Comparison of ENCODE assay signal across 1 cellular context in genomic region chr14:31256534-31257243, GRCh38.
TF ChIP-seq lines count a peak whose summit lies in the region.

No MANE protein-coding gene starts in this region.

TF ChIP-seq in HepG2, 621 proteins besides CTCF, POLR2A, EP300 and RAD21 (continued from another document and continues in another):
- TF ChIP-seq FUBP1 (CRISPR knock-in tag; IDR thresholded peaks at IDR 0.05; ENCODE audit: borderline replicate concordance) (peak; percentile 84; the same call in 1 of the 2 replicates), SOX13 (IDR thresholded peaks at IDR 0.05) (0 out of 2 replicates have a peak, but pooled peaks have one; percentile 11), SOX13 (CRISPR knock-in tag; conservative IDR thresholded peaks at IDR 0.05 in 1 of 2, IDR thresholded peaks at IDR 0.05 in 1 of 2) (no peak), HMGXB3 (CRISPR knock-in tag; IDR thresholded peaks at IDR 0.05; ENCODE audit: borderline replicate concordance) (no peak), DNMT1 (CRISPR knock-in tag; IDR thresholded peaks at IDR 0.05) (0 out of 2 replicates have a peak, but pooled peaks have one; percentile 24), ZNF280D (CRISPR knock-in tag; IDR thresholded peaks at IDR 0.05) (no peak), FOXC1 (CRISPR knock-in tag; IDR thresholded peaks at IDR 0.05; ENCODE audit: borderline replicate concordance) (peak; percentile 73), ZNF205 (CRISPR knock-in tag; IDR thresholded peaks at IDR 0.05) (peak; percentile 34; the same call in 1 of the 2 replicates), GABPB1 (CRISPR knock-in tag; IDR thresholded peaks at IDR 0.05) (no peak), HNRNPLL (IDR thresholded peaks at IDR 0.05; ENCODE audit: low read depth, low read length, poor library complexity, severe bottlenecking) (no peak), ATF1 (CRISPR knock-in tag; IDR thresholded peaks at IDR 0.05) (no peak), ZNF12 (CRISPR knock-in tag; IDR thresholded peaks at IDR 0.05) (0 out of 2 replicates have a peak, but pooled peaks have one; percentile 44), ZNF550 (CRISPR knock-in tag; IDR thresholded peaks at IDR 0.05; ENCODE audit: borderline replicate concordance) (peak; percentile 62; the same call in 1 of the 2 replicates), ZNF770 (CRISPR knock-in tag; IDR thresholded peaks at IDR 0.05) (peak; percentile 86; the same call in 1 of the 2 replicates), TBX3 (IDR thresholded peaks at IDR 0.05; ENCODE audit: borderline replicate concordance) (no peak), ETV5 (CRISPR knock-in tag; IDR thresholded peaks at IDR 0.05; ENCODE audit: borderline replicate concordance) (0 out of 2 replicates have a peak, but pooled peaks have one; percentile 8), THAP9 (CRISPR knock-in tag; IDR thresholded peaks at IDR 0.05; ENCODE audit: borderline replicate concordance) (peak; percentile 25; the same call in 1 of the 2 replicates), MIER2 (CRISPR knock-in tag; IDR thresholded peaks at IDR 0.05) (0 out of 2 replicates have a peak, but pooled peaks have one; percentile 19), ZBTB3 (CRISPR knock-in tag; IDR thresholded peaks at IDR 0.05; ENCODE audit: borderline replicate concordance, low read depth) (no peak), ZNF7 (CRISPR knock-in tag; IDR thresholded peaks at IDR 0.05) (no peak), ZNF446 (CRISPR knock-in tag; IDR thresholded peaks at IDR 0.05) (no peak), RFX5 (IDR thresholded peaks at IDR 0.05; ENCODE audit: low read depth, low read length) (no peak), ELF4 (CRISPR knock-in tag; IDR thresholded peaks at IDR 0.05; ENCODE audit: borderline replicate concordance) (0 out of 2 replicates have a peak, but pooled peaks have one; percentile 25), KDM5A (IDR thresholded peaks at IDR 0.05; ENCODE audit: borderline replicate concordance, low read length) (no peak), ZMYM4 (CRISPR knock-in tag; IDR thresholded peaks at IDR 0.05) (no peak), ZNF232 (CRISPR knock-in tag; IDR thresholded peaks at IDR 0.05; ENCODE audit: borderline replicate concordance) (0 out of 2 replicates have a peak, but pooled peaks have one; percentile 58), ISX (CRISPR knock-in tag; conservative IDR thresholded peaks at IDR 0.05) (no peak), ZNF337 (CRISPR knock-in tag; IDR thresholded peaks at IDR 0.05; ENCODE audit: borderline replicate concordance, low read depth) (peak; percentile 44; the same call in 1 of the 2 replicates)
- TF ChIP-seq, protein P1, sequence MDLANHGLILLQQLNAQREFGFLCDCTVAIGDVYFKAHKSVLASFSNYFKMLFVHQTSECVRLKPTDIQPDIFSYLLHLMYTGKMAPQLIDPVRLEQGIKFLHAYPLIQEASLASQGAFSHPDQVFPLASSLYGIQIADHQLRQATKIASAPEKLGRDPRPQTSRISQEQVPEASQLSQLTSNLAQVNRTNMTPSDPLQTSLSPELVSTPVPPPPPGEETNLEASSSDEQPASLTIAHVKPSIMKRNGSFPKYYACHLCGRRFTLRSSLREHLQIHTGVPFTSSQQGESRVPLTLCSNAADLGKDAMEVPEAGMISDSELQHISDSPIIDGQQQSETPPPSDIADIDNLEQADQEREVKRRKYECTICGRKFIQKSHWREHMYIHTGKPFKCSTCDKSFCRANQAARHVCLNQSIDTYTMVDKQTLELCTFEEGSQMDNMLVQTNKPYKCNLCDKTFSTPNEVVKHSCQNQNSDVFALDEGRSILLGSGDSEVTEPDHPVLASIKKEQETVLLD (CRISPR knock-in tag; IDR thresholded peaks at IDR 0.05; ENCODE audit: low read depth), result no peak
- TF ChIP-seq, protein P2, sequence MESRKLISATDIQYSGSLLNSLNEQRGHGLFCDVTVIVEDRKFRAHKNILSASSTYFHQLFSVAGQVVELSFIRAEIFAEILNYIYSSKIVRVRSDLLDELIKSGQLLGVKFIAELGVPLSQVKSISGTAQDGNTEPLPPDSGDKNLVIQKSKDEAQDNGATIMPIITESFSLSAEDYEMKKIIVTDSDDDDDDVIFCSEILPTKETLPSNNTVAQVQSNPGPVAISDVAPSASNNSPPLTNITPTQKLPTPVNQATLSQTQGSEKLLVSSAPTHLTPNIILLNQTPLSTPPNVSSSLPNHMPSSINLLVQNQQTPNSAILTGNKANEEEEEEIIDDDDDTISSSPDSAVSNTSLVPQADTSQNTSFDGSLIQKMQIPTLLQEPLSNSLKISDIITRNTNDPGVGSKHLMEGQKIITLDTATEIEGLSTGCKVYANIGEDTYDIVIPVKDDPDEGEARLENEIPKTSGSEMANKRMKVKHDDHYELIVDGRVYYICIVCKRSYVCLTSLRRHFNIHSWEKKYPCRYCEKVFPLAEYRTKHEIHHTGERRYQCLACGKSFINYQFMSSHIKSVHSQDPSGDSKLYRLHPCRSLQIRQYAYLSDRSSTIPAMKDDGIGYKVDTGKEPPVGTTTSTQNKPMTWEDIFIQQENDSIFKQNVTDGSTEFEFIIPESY (CRISPR knock-in tag; IDR thresholded peaks at IDR 0.05), result 0 out of 2 replicates have a peak, but pooled peaks have one; percentile 7
